In the genomic region with DNA sequence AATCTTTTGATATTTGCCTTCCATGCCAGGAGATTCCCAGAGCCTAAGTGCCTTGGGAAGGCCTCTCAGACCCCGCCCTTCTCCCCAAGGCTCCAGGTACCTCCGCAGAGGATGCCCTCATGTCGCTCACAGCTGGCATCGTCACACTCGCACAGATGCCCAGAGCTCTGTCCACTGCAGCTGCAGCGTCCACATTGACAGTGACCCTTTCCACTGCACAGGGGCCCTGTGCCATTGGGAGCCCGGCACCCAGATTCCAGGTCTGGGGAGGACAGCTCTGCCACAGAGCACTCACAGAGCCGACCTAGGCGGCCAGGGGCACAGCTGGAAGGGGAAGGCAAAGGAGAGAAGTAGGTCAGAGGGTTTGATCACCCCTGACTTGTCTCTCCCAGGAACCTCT, we compare ENCODE assay signal across 30 cellular contexts. TPM values are rescaled to one million over a fixed set of nuclear protein-coding genes. Genes with fewer than 3 reads are reported as not detected.
DNase-seq lines count a peak whose midpoint lies in the region; ATAC-seq, FAIRE-seq and TF ChIP-seq lines count a peak whose summit lies in the region.
"Had no signal": no experiment of that assay in that cellular context is flagged by ENCODE, and none has a peak within 500 bp of the region (broad histone marks: within the 10 kb centered on the region; RNA-seq: fewer than 3 reads in every experiment).

No MANE protein-coding gene starts in this region.

- TF ChIP-seq POLR2A in GM19193 (IDR thresholded peaks at IDR 0.05; ENCODE audit: extremely low read depth, insufficient read depth, insufficient read length) (peak; percentile 0), GM12878 (IDR thresholded peaks at IDR 0.05; ENCODE audit: low read depth, low read length) (0 out of 2 replicates have a peak, but pooled peaks have one; percentile 13)

- WGBS in GM12878 (ENCODE audit: insufficient coverage, insufficient replicate concordance, low lambda C conversion rate, missing lambda C conversion rate), result 99% methylated on average over 9 of the region's 9 CpGs

- no peak for ATAC-seq in activated T-cell treated with anti-CD3 and anti-CD28 coated beads, Interleukin-2, amount 50 U/mL, for 72 hours (replicated peaks in 1 of 2)
- ATAC-seq in GM12878, result no peak
- ATAC-seq: left cardiac atrium, SK-N-SH treated with all-trans-retinoic acid at 6 μM for 48 hours, WTC11 had no signal

- no peak overlapping the region for H2AFZ ChIP-seq in GM12878 (ENCODE audit: control insufficient read depth, low read depth, low read length)

- no peak for TF ChIP-seq RAD21 in GM12878 (IDR thresholded peaks at IDR 0.05; ENCODE audit: insufficient read depth, low read depth, low read length)

- SMC1A ChIA-PET in GM12878 (lab: Charles Lee; ENCODE audit: uncharacterized antibody, unreplicated experiment), result interaction anchor here (1.4 kb wide), 1 partner anchor 10 kb away, joined by 4 read pairs; no protein-coding TSS in a partner anchor

- H3K27ac ChIP-seq in GM12878 (ENCODE audit: control insufficient read depth, insufficient read depth), result no peak overlapping the region
- H3K27ac ChIP-seq: esophagus squamous epithelium, right atrium auricular region, thoracic aorta, uterus had no signal

- H3K4me3 ChIP-seq in GM12878, result no peak overlapping the region
- H3K4me3 ChIP-seq: esophagus squamous epithelium, right atrium auricular region, thoracic aorta, uterus had no signal

- H3K79me2 ChIP-seq in GM12878 (ENCODE audit: control insufficient read depth, insufficient read depth, low read length), result no peaks in the 10 kb centered on the region

- H3K36me3 ChIP-seq in GM12878 (ENCODE audit: control insufficient read depth in 2 of 2, insufficient read depth in 2 of 2, low read length in 1 of 2), result peaks cover 47 to 70% of the 10 kb centered on the region in 2 experiments
- H3K36me3 ChIP-seq: uterus had no signal

- peak overlapping the region; percentile 27 for H3K27ac Mint-ChIP-seq in activated T-cell treated with anti-CD3 and anti-CD28 coated beads, Interleukin-2, amount 50 U/mL, for 72 hours
- peak overlapping the region; percentile 27 for H3K27ac Mint-ChIP-seq in neural crest cell (ENCODE audit: unreplicated experiment)
- H3K27ac Mint-ChIP-seq in activated T-helper 1 cell treated with anti-CD3 and anti-CD28 coated beads, Interleukin-12 subunit alpha, Interleukin-12 subunit beta, Interleukin-2, Interleukin-4 antibody, amounts not matched to agents 30 ng/mL and 10 ng/mL and 1 ng/mL, durations not matched to agents 14 hours and 24 hours and 36 hours, result no peak overlapping the region
- H3K27ac Mint-ChIP-seq: WTC11 had no signal

- no peaks in the 10 kb centered on the region for H3K27me3 ChIP-seq in GM12878 (replicated peaks in 1 of 2; ENCODE audit: control insufficient read depth in 2 of 2, insufficient read depth in 2 of 2, low read length in 1 of 2)
- H3K27me3 ChIP-seq: esophagus squamous epithelium, right atrium auricular region, uterus had no signal

- H3K4me3 Mint-ChIP-seq in activated T-cell treated with anti-CD3 and anti-CD28 coated beads, Interleukin-2, amount 50 U/mL, for 72 hours, result no peak overlapping the region
- H3K4me3 Mint-ChIP-seq in neural crest cell, result no peak overlapping the region
- H3K4me3 Mint-ChIP-seq in activated T-helper 1 cell treated with anti-CD3 and anti-CD28 coated beads, Interleukin-12 subunit alpha, Interleukin-12 subunit beta, Interleukin-2, Interleukin-4 antibody, amounts not matched to agents 30 ng/mL and 10 ng/mL and 1 ng/mL, durations not matched to agents 14 hours and 24 hours and 36 hours, result no peak overlapping the region
- H3K4me3 Mint-ChIP-seq: WTC11 had no signal

- peaks cover 3% of the 10 kb centered on the region; the same call in 1 of the 2 replicates for H3K4me1 ChIP-seq in GM12878 (ENCODE audit: control insufficient read depth, insufficient read depth, low read length)

- no peak overlapping the region for H3K9ac ChIP-seq in GM12878 (ENCODE audit: control insufficient read depth, insufficient read depth, low read length)

- intact Hi-C loops in GM12878 (cut with micrococcal nuclease; ENCODE audit: unreplicated experiment), result no loop called here
- intact Hi-C loops in activated T-helper 1 cell treated with anti-CD3 and anti-CD28 coated beads, Interleukin-12 subunit alpha, Interleukin-12 subunit beta, Interleukin-2, Interleukin-4 antibody, amounts not matched to agents 30 ng/mL and 10 ng/mL and 1 ng/mL, durations not matched to agents 14 hours and 24 hours and 36 hours (cut with micrococcal nuclease), result no loop called here

- no peaks in the 10 kb centered on the region for H4K20me1 ChIP-seq in GM12878 (ENCODE audit: control insufficient read depth, insufficient read depth)

- H3K9me3 ChIP-seq in GM12878 (replicated peaks; ENCODE audit: control insufficient read depth, insufficient read depth, low read length), result no peaks in the 10 kb centered on the region
- H3K9me3 ChIP-seq: esophagus squamous epithelium, right atrium auricular region, thoracic aorta, uterus had no signal

- no peak overlapping the region for H3K4me2 ChIP-seq in GM12878 (ENCODE audit: control insufficient read depth, insufficient read depth)

- POLR2A ChIA-PET in GM12878 (lab: Charles Lee), result interaction anchor here (0.8 to 1.1 kb wide), 2 partner anchors 33 to 81 kb away, joined by 3 to 4 read pairs; no protein-coding TSS in a partner anchor

- no peak for DNase-seq in activated T-cell treated with anti-CD3 and anti-CD28 coated beads, Interleukin-2, amount 50 U/mL, for 72 hours
- DNase-seq in activated T-cell treated with anti-CD3 and anti-CD28 coated beads for 4 hours (no peak), GM12878 (ENCODE audit: low read depth, low spot score) (no peak), neural crest cell (ENCODE audit: low read depth, low spot score) (no peak), dermis blood vessel endothelial cell (no peak)
- no peak for DNase-seq in stimulated activated CD4-positive, alpha-beta T cell treated with anti-CD3 and anti-CD28 coated beads, Interleukin-1b, Interleukin-23, amount 100 ng/mL, for 48 hours
- no peak for DNase-seq in activated T-helper 1 cell treated with anti-CD3 and anti-CD28 coated beads, Interleukin-12 subunit alpha, Interleukin-12 subunit beta, Interleukin-2, Interleukin-4 antibody, amounts not matched to agents 30 ng/mL and 10 ng/mL and 1 ng/mL, durations not matched to agents 14 hours and 24 hours and 36 hours (ENCODE audit: low spot score)
- DNase-seq: amniotic stem cell; C1 segment of cervical spinal cord; effector memory CD4-positive, alpha-beta T cell; EL; esophagus squamous epithelium; IMR-90; left cardiac atrium; mesenchymal stem cell; NCI-H1417; NCI-H2081; NCI-H446; NCI-H82; stimulated activated CD4-positive, alpha-beta T cell treated with anti-CD3 and anti-CD28 coated beads, Interleukin-4, amount 100 ng/mL, for 24 hours; stimulated activated naive CD4-positive, alpha-beta T cell treated with Interleukin-2 at 50 U/mL for 16 hours; uterus had no signal

- no TSS peak for BruUV-seq in GM12878 (replicated peaks; lab: Mats Ljungman, UMichigan)

- in situ Hi-C loops in GM12878 (cut with MboI), result no loop called here

- no peaks in the 10 kb centered on the region for H3K27me3 Mint-ChIP-seq in activated T-cell treated with anti-CD3 and anti-CD28 coated beads, Interleukin-2, amount 50 U/mL, for 72 hours (ENCODE audit: low read depth)
- H3K27me3 Mint-ChIP-seq in neural crest cell (ENCODE audit: low read depth), result peaks cover 45% of the 10 kb centered on the region
- no peaks in the 10 kb centered on the region for H3K27me3 Mint-ChIP-seq in activated T-helper 1 cell treated with anti-CD3 and anti-CD28 coated beads, Interleukin-12 subunit alpha, Interleukin-12 subunit beta, Interleukin-2, Interleukin-4 antibody, amounts not matched to agents 30 ng/mL and 10 ng/mL and 1 ng/mL, durations not matched to agents 14 hours and 24 hours and 36 hours (ENCODE audit: insufficient read depth)

- H3K4me1 Mint-ChIP-seq in activated T-cell treated with anti-CD3 and anti-CD28 coated beads, Interleukin-2, amount 50 U/mL, for 72 hours (ENCODE audit: low read depth), result peaks cover 18% of the 10 kb centered on the region
- peaks cover 11% of the 10 kb centered on the region for H3K4me1 Mint-ChIP-seq in neural crest cell
- H3K4me1 Mint-ChIP-seq in activated T-helper 1 cell treated with anti-CD3 and anti-CD28 coated beads, Interleukin-12 subunit alpha, Interleukin-12 subunit beta, Interleukin-2, Interleukin-4 antibody, amounts not matched to agents 30 ng/mL and 10 ng/mL and 1 ng/mL, durations not matched to agents 14 hours and 24 hours and 36 hours (ENCODE audit: low read depth), result peaks cover 25% of the 10 kb centered on the region

- no peak for FAIRE-seq in GM12878 (lab: Jason Lieb, UNC)
- FAIRE-seq: frontal cortex, GM19239 had no signal

- H3K9me3 Mint-ChIP-seq in activated T-cell treated with anti-CD3 and anti-CD28 coated beads, Interleukin-2, amount 50 U/mL, for 72 hours, result no peaks in the 10 kb centered on the region
- no peaks in the 10 kb centered on the region for H3K9me3 Mint-ChIP-seq in neural crest cell
- H3K9me3 Mint-ChIP-seq in activated T-helper 1 cell treated with anti-CD3 and anti-CD28 coated beads, Interleukin-12 subunit alpha, Interleukin-12 subunit beta, Interleukin-2, Interleukin-4 antibody, amounts not matched to agents 30 ng/mL and 10 ng/mL and 1 ng/mL, durations not matched to agents 14 hours and 24 hours and 36 hours, result no peaks in the 10 kb centered on the region
- H3K9me3 Mint-ChIP-seq: WTC11 had no signal

- H3K36me3 Mint-ChIP-seq in activated T-cell treated with anti-CD3 and anti-CD28 coated beads, Interleukin-2, amount 50 U/mL, for 72 hours (ENCODE audit: insufficient read depth in 2 of 2), result peaks cover 1 to 11% of the 10 kb centered on the region in 2 donors
- H3K36me3 Mint-ChIP-seq in neural crest cell (ENCODE audit: low read depth), result no peaks in the 10 kb centered on the region
- peaks cover 68% of the 10 kb centered on the region for H3K36me3 Mint-ChIP-seq in activated T-helper 1 cell treated with anti-CD3 and anti-CD28 coated beads, Interleukin-12 subunit alpha, Interleukin-12 subunit beta, Interleukin-2, Interleukin-4 antibody, amounts not matched to agents 30 ng/mL and 10 ng/mL and 1 ng/mL, durations not matched to agents 14 hours and 24 hours and 36 hours (ENCODE audit: low read depth)

- RAD21 ChIA-PET in GM12878 (lab: Charles Lee; ENCODE audit: unreplicated experiment), result no interaction called here

- TF ChIP-seq CTCF in GM12878 (IDR thresholded peaks at IDR 0.05 in 2 of 3, conservative IDR thresholded peaks at IDR 0.05 in 1 of 3; ENCODE audit: control insufficient read depth in 2 of 3, extremely low read depth in 1 of 3, insufficient read depth in 1 of 3, low read depth in 3 of 3, low read length in 3 of 3) (no peak), neural crest cell (conservative IDR thresholded peaks at IDR 0.05) (no peak)

- no peak for TF ChIP-seq EP300 in GM12878 (IDR thresholded peaks at IDR 0.05; ENCODE audit: borderline replicate concordance in 1 of 2, control insufficient read depth in 1 of 2, low read depth in 2 of 2, low read length in 2 of 2)

- CTCF ChIA-PET in GM12878 (lab: Yijun Ruan, JAX), result interaction anchor here (1.0 to 1.7 kb wide), 2 partner anchors 10 to 33 kb away, joined by 4 to 8 read pairs; no protein-coding TSS in a partner anchor

RNA-seq across cellular contexts. Expression of a gene that starts 12.3 kb away (rescaled TPM):
- 10 to 100 TPM; 42.7 to 45.2 TPM for total RNA-seq in activated T-cell treated with anti-CD3 and anti-CD28 coated beads, Interleukin-2, amount 50 U/mL, for 72 hours
- 35.3 and 40.5 TPM in 2 replicates for total RNA-seq in GM12878 (2013; cell fraction: nucleolus; rRNA removed)
- total RNA-seq in GM12878 (2014; rRNA removed), result 7.0 and 12.5 TPM in 2 replicates
- total RNA-seq in GM12878 (2014; rRNA removed; fragmentation: Illumina TruSeq; extraction: Trizol), result 5.4 and 6.7 TPM in 2 replicates
- total RNA-seq in GM12878 (2021), result 6.1 and 9.3 TPM in 2 replicates
- 9.2 TPM for polyA plus RNA-seq in GM12878 (2011; ENCODE audit: low read depth)
- polyA plus RNA-seq in GM12878 (2011; rRNA removed), result 14.4 and 19.1 TPM in 2 replicates
- 14.6 and 22.7 TPM in 2 replicates for polyA plus RNA-seq in GM12878 (2011; cell fraction: cytosol; rRNA removed)
- 73.6 and 82.3 TPM in 2 replicates for polyA plus RNA-seq in GM12878 (2011; cell fraction: nucleus; rRNA removed)
- polyA plus RNA-seq in GM12878 (2012), result 13.3 and 15.1 TPM in 2 replicates
- 12.3 and 12.7 TPM in 2 replicates for polyA plus RNA-seq in GM12878 (2014; fragmentation: Illumina TruSeq; extraction: Trizol)
- 1 to 10 TPM; 1.2 to 2.0 TPM for polyA plus RNA-seq in GM12878 (2014; fragmentation: Nextera tagmentation; extraction: Ambion mirVana)
- 20.0 and 20.4 TPM in 2 replicates for polyA plus RNA-seq in GM12878 (2014; rRNA removed)
- polyA plus RNA-seq in GM12878 (2016; fragmentation: Nextera tagmentation; extraction: Ambion mirVana), result 1 to 10 TPM; 1.1 to 2.4 TPM
- polyA minus RNA-seq in GM12878 (2011; rRNA and poly(A)+ RNA removed), result 13.1 and 15.2 TPM in 2 replicates
- 4.9 and 6.8 TPM in 2 replicates for polyA minus RNA-seq in GM12878 (2011; cell fraction: cytosol; rRNA and poly(A)+ RNA removed)
- polyA minus RNA-seq in GM12878 (2011; cell fraction: nucleus; rRNA and poly(A)+ RNA removed), result 11.6 and 18.4 TPM in 2 replicates
- 22.1 and 26.5 TPM in 2 replicates for total RNA-seq in neural crest cell
- total RNA-seq in dermis blood vessel endothelial cell, result 2.9 and 6.5 TPM in 2 replicates
- 21.7 and 22.6 TPM in 2 replicates for total RNA-seq in activated T-helper 1 cell treated with anti-CD3 and anti-CD28 coated beads, Interleukin-12 subunit alpha, Interleukin-12 subunit beta, Interleukin-2, Interleukin-4 antibody, amounts not matched to agents 30 ng/mL and 10 ng/mL and 1 ng/mL, durations not matched to agents 14 hours and 24 hours and 36 hours

RNA-seq across cellular contexts. Expression of a gene that starts 12.5 kb away (rescaled TPM):
- 10 to 100 TPM; 44.2 to 49.5 TPM for total RNA-seq in activated T-cell treated with anti-CD3 and anti-CD28 coated beads, Interleukin-2, amount 50 U/mL, for 72 hours
- 112 and 115 TPM in 2 replicates for total RNA-seq in GM12878 (2013; cell fraction: nucleolus; rRNA removed)
- 11.6 and 12.6 TPM in 2 replicates for total RNA-seq in GM12878 (2014; rRNA removed)
- total RNA-seq in GM12878 (2014; rRNA removed; fragmentation: Illumina TruSeq; extraction: Trizol), result 9.9 and 11.8 TPM in 2 replicates
- 29.0 and 33.6 TPM in 2 replicates for total RNA-seq in GM12878 (2021)
- polyA plus RNA-seq in GM12878 (2011; ENCODE audit: low read depth), result 10.5 TPM
- 29.5 and 30.9 TPM in 2 replicates for polyA plus RNA-seq in GM12878 (2011; rRNA removed)
- 17.7 and 18.8 TPM in 2 replicates for polyA plus RNA-seq in GM12878 (2011; cell fraction: cytosol; rRNA removed)
- 63.5 and 111 TPM in 2 replicates for polyA plus RNA-seq in GM12878 (2011; cell fraction: nucleus; rRNA removed)
- polyA plus RNA-seq in GM12878 (2012), result 14.3 and 14.7 TPM in 2 replicates
- 14.2 and 21.6 TPM in 2 replicates for polyA plus RNA-seq in GM12878 (2014; fragmentation: Illumina TruSeq; extraction: Trizol)
- polyA plus RNA-seq in GM12878 (2014; fragmentation: Nextera tagmentation; extraction: Ambion mirVana), result 1 to 10 TPM; 1.4 to 1.8 TPM
- 12.9 and 19.1 TPM in 2 replicates for polyA plus RNA-seq in GM12878 (2014; rRNA removed)
- 1 to 10 TPM; 4.1 to 5.6 TPM for polyA plus RNA-seq in GM12878 (2016; fragmentation: Nextera tagmentation; extraction: Ambion mirVana)
- 29.5 and 32.2 TPM in 2 replicates for polyA minus RNA-seq in GM12878 (2011; rRNA and poly(A)+ RNA removed)
- polyA minus RNA-seq in GM12878 (2011; cell fraction: cytosol; rRNA and poly(A)+ RNA removed), result 7.1 and 7.5 TPM in 2 replicates
- 57.9 and 58.6 TPM in 2 replicates for polyA minus RNA-seq in GM12878 (2011; cell fraction: nucleus; rRNA and poly(A)+ RNA removed)
- total RNA-seq in neural crest cell, result 52.7 and 59.6 TPM in 2 replicates
- total RNA-seq in dermis blood vessel endothelial cell, result 13.0 and 14.5 TPM in 2 replicates
- total RNA-seq in activated T-helper 1 cell treated with anti-CD3 and anti-CD28 coated beads, Interleukin-12 subunit alpha, Interleukin-12 subunit beta, Interleukin-2, Interleukin-4 antibody, amounts not matched to agents 30 ng/mL and 10 ng/mL and 1 ng/mL, durations not matched to agents 14 hours and 24 hours and 36 hours, result 48.1 and 52.8 TPM in 2 replicates

RNA-seq across cellular contexts. Expression of a gene that starts 14.0 kb away (rescaled TPM):
- total RNA-seq in activated T-cell treated with anti-CD3 and anti-CD28 coated beads, Interleukin-2, amount 50 U/mL, for 72 hours, result 100 to 1,000 TPM in 1 of 2 donors, 10 to 100 TPM in 1; 88.0 to 111 TPM
- total RNA-seq in GM12878 (2013; cell fraction: nucleolus; rRNA removed), result 215 and 221 TPM in 2 replicates
- total RNA-seq in GM12878 (2014; rRNA removed) (366 and 425 TPM in 2 replicates), GM12878 (2014; rRNA removed; fragmentation: Illumina TruSeq; extraction: Trizol) (158 and 166 TPM in 2 replicates), GM12878 (2021) (459 and 487 TPM in 2 replicates), neural crest cell (not detected in 2 replicates), dermis blood vessel endothelial cell (0.19 and 0.34 TPM in 2 replicates)
- polyA plus RNA-seq in GM12878 (2011; ENCODE audit: low read depth), result 81.6 TPM
- polyA plus RNA-seq in GM12878 (2011; rRNA removed) (130 and 234 TPM in 2 replicates), GM12878 (2014; fragmentation: Illumina TruSeq; extraction: Trizol) (95.4 and 174 TPM in 2 replicates), GM12878 (2014; fragmentation: Nextera tagmentation; extraction: Ambion mirVana) (10 to 100 TPM; 54.5 to 99.5 TPM), GM12878 (2014; rRNA removed) (282 and 333 TPM in 2 replicates), GM12878 (2016; fragmentation: Nextera tagmentation; extraction: Ambion mirVana) (100 to 1,000 TPM; 269 to 332 TPM)
- 334 and 445 TPM in 2 replicates for polyA plus RNA-seq in GM12878 (2011; cell fraction: cytosol; rRNA removed)
- 940 and 958 TPM in 2 replicates for polyA plus RNA-seq in GM12878 (2011; cell fraction: nucleus; rRNA removed)
- polyA plus RNA-seq in GM12878 (2012), result 135 and 178 TPM in 2 replicates
- 281 and 434 TPM in 2 replicates for polyA minus RNA-seq in GM12878 (2011; rRNA and poly(A)+ RNA removed)
- polyA minus RNA-seq in GM12878 (2011; cell fraction: cytosol; rRNA and poly(A)+ RNA removed), result 164 and 179 TPM in 2 replicates
- polyA minus RNA-seq in GM12878 (2011; cell fraction: nucleus; rRNA and poly(A)+ RNA removed), result 164 and 235 TPM in 2 replicates
- total RNA-seq in activated T-helper 1 cell treated with anti-CD3 and anti-CD28 coated beads, Interleukin-12 subunit alpha, Interleukin-12 subunit beta, Interleukin-2, Interleukin-4 antibody, amounts not matched to agents 30 ng/mL and 10 ng/mL and 1 ng/mL, durations not matched to agents 14 hours and 24 hours and 36 hours, result 258 and 266 TPM in 2 replicates
- total RNA-seq: frontal cortex, M059J had no signal

RNA-seq across cellular contexts. Expression of a gene that starts 39.0 kb away (rescaled TPM):
- 10 to 100 TPM; 36.7 to 37.3 TPM for total RNA-seq in activated T-cell treated with anti-CD3 and anti-CD28 coated beads, Interleukin-2, amount 50 U/mL, for 72 hours
- 12.2 and 13.4 TPM in 2 replicates for total RNA-seq in GM12878 (2013; cell fraction: nucleolus; rRNA removed)
- 3.4 and 4.0 TPM in 2 replicates for total RNA-seq in GM12878 (2014; rRNA removed)
- 3.0 and 3.9 TPM in 2 replicates for total RNA-seq in GM12878 (2014; rRNA removed; fragmentation: Illumina TruSeq; extraction: Trizol)
- 7.3 and 8.7 TPM in 2 replicates for total RNA-seq in GM12878 (2021)
- 0.72 TPM for polyA plus RNA-seq in GM12878 (2011; ENCODE audit: low read depth)
- polyA plus RNA-seq in GM12878 (2011; rRNA removed), result 4.5 and 8.1 TPM in 2 replicates
- 9.2 and 13.2 TPM in 2 replicates for polyA plus RNA-seq in GM12878 (2011; cell fraction: cytosol; rRNA removed)
- polyA plus RNA-seq in GM12878 (2011; cell fraction: nucleus; rRNA removed), result 34.2 and 38.3 TPM in 2 replicates
- polyA plus RNA-seq in GM12878 (2012), result 2.5 and 2.9 TPM in 2 replicates
- polyA plus RNA-seq in GM12878 (2014; fragmentation: Illumina TruSeq; extraction: Trizol), result 2.6 and 4.2 TPM in 2 replicates
- polyA plus RNA-seq in GM12878 (2014; fragmentation: Nextera tagmentation; extraction: Ambion mirVana), result under 1 TPM; 0.27 to 0.60 TPM
- polyA plus RNA-seq in GM12878 (2014; rRNA removed), result 7.2 and 8.0 TPM in 2 replicates
- polyA plus RNA-seq in GM12878 (2016; fragmentation: Nextera tagmentation; extraction: Ambion mirVana), result 1 to 10 TPM; 3.8 to 6.0 TPM
- polyA minus RNA-seq in GM12878 (2011; rRNA and poly(A)+ RNA removed), result 12.3 and 13.9 TPM in 2 replicates
- 7.5 and 8.3 TPM in 2 replicates for polyA minus RNA-seq in GM12878 (2011; cell fraction: cytosol; rRNA and poly(A)+ RNA removed)
- polyA minus RNA-seq in GM12878 (2011; cell fraction: nucleus; rRNA and poly(A)+ RNA removed), result 9.1 and 18.5 TPM in 2 replicates
- total RNA-seq in neural crest cell, result 5.4 and 5.9 TPM in 2 replicates
- total RNA-seq in dermis blood vessel endothelial cell, result 11.7 and 17.7 TPM in 2 replicates
- 58.6 and 61.6 TPM in 2 replicates for total RNA-seq in activated T-helper 1 cell treated with anti-CD3 and anti-CD28 coated beads, Interleukin-12 subunit alpha, Interleukin-12 subunit beta, Interleukin-2, Interleukin-4 antibody, amounts not matched to agents 30 ng/mL and 10 ng/mL and 1 ng/mL, durations not matched to agents 14 hours and 24 hours and 36 hours

Comparison
In these comparisons a context has a peak if more than half of its experiments do, and no peak if none do; other contexts are left out.
1. RNA of a gene that starts 14.0 kb away (total RNA-seq): 158 to 487 TPM in GM12878, 258 to 266 TPM in activated T-helper 1 cell treated with anti-CD3 and anti-CD28 coated beads, Interleukin-12 subunit alpha, Interleukin-12 subunit beta, Interleukin-2, Interleukin-4 antibody, amounts not matched to agents 30 ng/mL and 10 ng/mL and 1 ng/mL, durations not matched to agents 14 hours and 24 hours and 36 hours and 88.0 to 111 TPM in activated T-cell treated with anti-CD3 and anti-CD28 coated beads, Interleukin-2, amount 50 U/mL, for 72 hours; not detected in neural crest cell and 0.19 to 0.34 TPM in dermis blood vessel endothelial cell; every median in the first group is over 10 times any median in the second.